Comparison of ENCODE assay signal across 8 cellular contexts in genomic region chr19:11380653-11381534, GRCh38. TPM values are rescaled to one million over a fixed set of nuclear protein-coding genes. Genes with fewer than 3 reads are reported as not detected.
DNase-seq lines count a peak whose midpoint lies in the region; ATAC-seq and TF ChIP-seq lines count a peak whose summit lies in the region.

No MANE protein-coding gene starts in this region.

- TF ChIP-seq CTCF in GM12864 (IDR thresholded peaks at IDR 0.05; ENCODE audit: low read depth, low read length, missing control alignments) (peak; percentile 85), right atrium auricular region (IDR thresholded peaks at IDR 0.05) (peak; percentile 59 to 86), uterus (IDR thresholded peaks at IDR 0.05) (peak; percentile 73 to 87 (median 85))

- H3K36me3 ChIP-seq in right atrium auricular region, result no peaks in the 10 kb centered on the region
- H3K36me3 ChIP-seq in uterus, result no peaks in the 10 kb centered on the region

- H3K27ac ChIP-seq in right atrium auricular region (peak overlapping the region; percentile 85 to 86), uterus (peak overlapping the region; percentile 79 to 80)

- ATAC-seq in HG02588 (IDR thresholded peaks at IDR 0.05; ENCODE audit: unreplicated experiment), result peak; percentile 66

- H3K4me3 ChIP-seq in GM12864 (ENCODE audit: low read depth, low read length) (peak overlapping the region; percentile 91), right atrium auricular region (peak overlapping the region; percentile 48 to 61), uterus (peak overlapping the region; percentile 54 to 60)

- peak; percentile 96 for DNase-seq in GM12864 (ENCODE audit: low read depth)
- DNase-seq in NCI-H1048 (lab: John Stamatoyannopoulos, UW), result peak; percentile 89
- DNase-seq in T-helper 1 cell, result peak; percentile 92 to 98 (median 96)
- peak; percentile 52 to 96 (median 87) for DNase-seq in amygdala (lab: John Stamatoyannopoulos, UW)
- peak; percentile 97 for DNase-seq in right atrium auricular region (ENCODE audit: low spot score)
- DNase-seq in pulmonary artery endothelial cell (ENCODE audit: low read depth, low spot score), result peak; percentile 77
- DNase-seq in uterus, result peak; percentile 97

- H3K27me3 ChIP-seq in right atrium auricular region, result no peaks in the 10 kb centered on the region
- peaks cover 15 to 19% of the 10 kb centered on the region in 2 donors for H3K27me3 ChIP-seq in uterus

- intact Hi-C loops in uterus (cut with DNase I; ENCODE audit: low total_unique reads), result no loop called here

- peak; percentile 66 to 76 for TF ChIP-seq POLR2A in uterus (IDR thresholded peaks at IDR 0.05)

- H3K4me1 ChIP-seq in right atrium auricular region (peaks cover 0 to 55% of the 10 kb centered on the region in 2 donors), uterus (peaks cover 12 to 25% of the 10 kb centered on the region in 2 donors)

- H3K9me3 ChIP-seq in right atrium auricular region, result no peaks in the 10 kb centered on the region
- no peaks in the 10 kb centered on the region for H3K9me3 ChIP-seq in uterus

RNA-seq across cellular contexts. Expression of gene EPOR, which starts 3.2 kb away (rescaled TPM):
- total RNA-seq in right atrium auricular region (1 to 10 TPM; 5.9 to 10.0 TPM), pulmonary artery endothelial cell (7.9 and 8.5 TPM in 2 replicates), uterus (1 to 10 TPM; 1.8 to 5.9 (median 4.1) TPM)

RNA-seq across cellular contexts. Expression of gene SWSAP1, which starts 6.4 kb away (rescaled TPM):
- 1 to 10 TPM in 1 of 2 donors, under 1 TPM in 1; 0.44 to 1.5 TPM for total RNA-seq in right atrium auricular region
- total RNA-seq in pulmonary artery endothelial cell, result 0.73 and 0.78 TPM in 2 replicates
- total RNA-seq in uterus, result 1 to 10 TPM in 1 of 4 donors, under 1 TPM in 3; 0.48 to 3.5 (median 0.68) TPM

RNA-seq across cellular contexts. Expression of gene PLPPR2, which starts 25.7 kb away (rescaled TPM):
- total RNA-seq in right atrium auricular region (10 to 100 TPM; 26.2 to 30.5 TPM), pulmonary artery endothelial cell (5.5 and 7.6 TPM in 2 replicates), uterus (10 to 100 TPM in 3 of 4 donors, 1 to 10 TPM in 1; 4.1 to 71.7 (median 23.7) TPM)

RNA-seq across cellular contexts. Expression of gene CCDC159, which starts 34.6 kb away (rescaled TPM):
- 10 to 100 TPM; 12.1 to 18.8 TPM for total RNA-seq in right atrium auricular region
- 8.2 and 10.6 TPM in 2 replicates for total RNA-seq in pulmonary artery endothelial cell
- 10 to 100 TPM in 3 of 4 donors, 1 to 10 TPM in 1; 1.2 to 46.2 (median 16.4) TPM for total RNA-seq in uterus

RNA-seq across cellular contexts. Expression of gene TMEM205, which starts 34.8 kb away (rescaled TPM):
- 100 to 1,000 TPM; 301 to 343 TPM for total RNA-seq in right atrium auricular region
- 57.1 and 64.0 TPM in 2 replicates for total RNA-seq in pulmonary artery endothelial cell
- 100 to 1,000 TPM in 1 of 4 donors, 10 to 100 TPM in 3; 41.2 to 117 (median 77.4) TPM for total RNA-seq in uterus

Comparison
In these comparisons a context has a peak if more than half of its experiments do, and no peak if none do; other contexts are left out.
1. Peak in every context shown above with its lines: DNase-seq, ATAC-seq, H3K4me3 ChIP-seq and H3K27ac ChIP-seq.